Comparison of ENCODE assay signal across 21 cellular contexts in genomic region chr3:154137036-154137435, GRCh38. TPM values are rescaled to one million over a fixed set of nuclear protein-coding genes. Genes with fewer than 3 reads are reported as not detected.
DNase-seq lines count a peak whose midpoint lies in the region; ATAC-seq, FAIRE-seq and TF ChIP-seq lines count a peak whose summit lies in the region.
"Had no signal": no experiment of that assay in that cellular context is flagged by ENCODE, and none has a peak within 500 bp of the region (broad histone marks: within the 10 kb centered on the region; RNA-seq: fewer than 3 reads in every experiment).

No MANE protein-coding gene starts in this region.

- H3K4me1 ChIP-seq in liver (ENCODE audit: control insufficient read depth in 4 of 4, insufficient read depth in 4 of 4, low read length in 3 of 4) (peaks cover 12 to 87% (median 61%) of the 10 kb centered on the region in 4 donors), HepG2 (ENCODE audit: insufficient read depth, low read length) (peaks cover 23% of the 10 kb centered on the region), stomach smooth muscle (ENCODE audit: control insufficient read depth, insufficient read depth, low read length) (peaks cover 13% of the 10 kb centered on the region), testis (peaks cover 5% of the 10 kb centered on the region)
- H3K4me1 ChIP-seq: A549, SJCRH30 had no signal

- no peak for FAIRE-seq in HepG2 (lab: Jason Lieb, UNC)
- FAIRE-seq: A549, GM12891 had no signal

- 87% methylated on average over 5 of the region's 5 CpGs for WGBS in liver
- 75% methylated on average over 4 of the region's 5 CpGs for WGBS in HepG2 (ENCODE audit: low lambda C conversion rate)
- 89 to 94% methylated on average over 5 of the region's 5 CpGs for WGBS in testis, 2 donors

- H3K4me3 ChIP-seq in liver (ENCODE audit: low read depth in 1 of 3, low read length in 3 of 3): no peak overlapping the region
- no peak overlapping the region for H3K4me3 ChIP-seq in HepG2 (replicated peaks in 1 of 3; ENCODE audit: insufficient read depth in 1 of 3, low read depth in 2 of 3, low read length in 3 of 3)
- no peak overlapping the region for H3K4me3 ChIP-seq in WERI-Rb-1 (ENCODE audit: low read depth, low read length)
- H3K4me3 ChIP-seq in stomach smooth muscle (ENCODE audit: low read length in 2 of 2): no peak overlapping the region
- H3K4me3 ChIP-seq in testis: no peak overlapping the region
- H3K4me3 ChIP-seq: A549; BLaER1 treated with 17β-estradiol and CSF1 and Interleukin-3, amounts not matched to agents 10 nM and 100 nM; PC-9; SJCRH30 had no signal

- DNase-seq in HepG2 (ENCODE audit: low spot score) (no peak), NCI-H2171 treated with DMSO at 0.1 percent for 48 hours (lab: John Stamatoyannopoulos, UW) (peak; percentile 79), WERI-Rb-1 (peak; percentile 30), hippocampal formation (lab: John Stamatoyannopoulos, UW) (no peak), testis (no peak), MV-4-11 (lab: John Stamatoyannopoulos, UW) (no peak)
- DNase-seq: CD8-positive, alpha-beta memory T cell; GF-D8; GOT3; KG1; NCI-H1048; NCI-H2081; NCI-H446; PC-9; SJCRH30; T-helper 17 cell had no signal

- H4K20me1 ChIP-seq in HepG2 (ENCODE audit: insufficient read depth, low read length): no peaks in the 10 kb centered on the region
- H4K20me1 ChIP-seq: BLaER1 treated with 17β-estradiol and CSF1 and Interleukin-3, amounts not matched to agents 10 nM and 100 nM had no signal

- intact Hi-C loops in HepG2 (cut with micrococcal nuclease; ENCODE audit: unreplicated experiment): no loop called here
- intact Hi-C loops in testis (cut with DNase I; ENCODE audit: low total_unique reads): no loop called here

- BruUV-seq in HepG2 (replicated peaks; lab: Mats Ljungman, UMichigan): no TSS peak

- CTCF ChIA-PET in HepG2 (lab: Yijun Ruan, JAX; ENCODE audit: low intra/inter-chr PET ratio, low total read pairs): no interaction called here

- H3K27me3 ChIP-seq in liver (ENCODE audit: control insufficient read depth in 4 of 4, insufficient read depth in 4 of 4, low read length in 3 of 4): no peaks in the 10 kb centered on the region
- H3K27me3 ChIP-seq in HepG2 (ENCODE audit: control insufficient read depth in 1 of 2, insufficient read depth in 2 of 2, low read length in 2 of 2): no peaks in the 10 kb centered on the region
- H3K27me3 ChIP-seq in WERI-Rb-1 (ENCODE audit: insufficient read depth, low read depth, severe bottlenecking): no peaks in the 10 kb centered on the region
- H3K27me3 ChIP-seq in stomach smooth muscle (ENCODE audit: control insufficient read depth in 1 of 2, insufficient read depth in 2 of 2, low read length in 2 of 2): no peaks in the 10 kb centered on the region
- H3K27me3 ChIP-seq in testis: no peaks in the 10 kb centered on the region
- H3K27me3 ChIP-seq: BLaER1 treated with 17β-estradiol and CSF1 and Interleukin-3, amounts not matched to agents 10 nM and 100 nM; SJCRH30 had no signal

- H3K36me3 ChIP-seq in liver (ENCODE audit: control insufficient read depth in 4 of 4, insufficient read depth in 3 of 4, low read depth in 1 of 4, low read length in 3 of 4) (peaks cover 0 to 2% (median 0%) of the 10 kb centered on the region in 4 donors), HepG2 (replicated peaks in 1 of 2; ENCODE audit: control insufficient read depth in 1 of 2, insufficient read depth in 2 of 2, low read length in 2 of 2) (no peaks in the 10 kb centered on the region), WERI-Rb-1 (no peaks in the 10 kb centered on the region), stomach smooth muscle (ENCODE audit: control insufficient read depth in 2 of 2, insufficient read depth in 2 of 2, low read length in 2 of 2) (peaks cover 0 to 2% of the 10 kb centered on the region in 2 donors), testis (ENCODE audit: low read depth, missing control alignments) (no peaks in the 10 kb centered on the region)
- H3K36me3 ChIP-seq: BLaER1 treated with 17β-estradiol and CSF1 and Interleukin-3, amounts not matched to agents 10 nM and 100 nM; SJCRH30 had no signal

- no peak for TF ChIP-seq RAD21 in liver (IDR thresholded peaks at IDR 0.05)
- TF ChIP-seq RAD21 in HepG2 (CRISPR knock-in tag; IDR thresholded peaks at IDR 0.05): no peak

- H3K79me2 ChIP-seq in HepG2 (ENCODE audit: insufficient read depth, low read length): no peaks in the 10 kb centered on the region

- H3K27ac ChIP-seq in liver (ENCODE audit: low read depth in 1 of 2, low read length in 2 of 2): peak overlapping the region; percentile 31 to 54
- no peak overlapping the region for H3K27ac ChIP-seq in HepG2 (ENCODE audit: extremely low read length, insufficient read depth, low read length)
- no peak overlapping the region for H3K27ac ChIP-seq in WERI-Rb-1
- H3K27ac ChIP-seq in stomach smooth muscle (ENCODE audit: low read length): peak overlapping the region; percentile 11
- H3K27ac ChIP-seq in testis: no peak overlapping the region
- H3K27ac ChIP-seq: A549; BLaER1 treated with 17β-estradiol and CSF1 and Interleukin-3, amounts not matched to agents 10 nM and 100 nM; PC-9; SJCRH30 had no signal

- no peak overlapping the region for H3K9ac ChIP-seq in liver (ENCODE audit: low read depth in 1 of 2, low read length in 2 of 2)
- H3K9ac ChIP-seq in HepG2 (ENCODE audit: insufficient read depth, low read depth, low read length): no peak overlapping the region
- H3K9ac ChIP-seq in stomach smooth muscle (ENCODE audit: low read length in 2 of 2): no peak overlapping the region
- H3K9ac ChIP-seq: BLaER1 treated with 17β-estradiol and CSF1 and Interleukin-3, amounts not matched to agents 10 nM and 100 nM had no signal

- TF ChIP-seq EP300 in HepG2 (IDR thresholded peaks at IDR 0.05; ENCODE audit: low read depth in 2 of 2, low read length in 2 of 2) (no peak), HepG2 (CRISPR knock-in tag; IDR thresholded peaks at IDR 0.05; ENCODE audit: borderline replicate concordance) (no peak)

- H3K4me2 ChIP-seq in HepG2 (ENCODE audit: low read depth, low read length): no peak overlapping the region
- H3K4me2 ChIP-seq: A549; BLaER1 treated with 17β-estradiol and CSF1 and Interleukin-3, amounts not matched to agents 10 nM and 100 nM; PC-9 had no signal

- ATAC-seq in HepG2: no peak
- ATAC-seq: A549, T-helper 17 cell had no signal

- TF ChIP-seq CTCF in liver (IDR thresholded peaks at IDR 0.05; ENCODE audit: low read depth, low read length, missing input control) (no peak), HepG2 (CRISPR knock-in tag; IDR thresholded peaks at IDR 0.05) (no peak), WERI-Rb-1 (IDR thresholded peaks at IDR 0.05; ENCODE audit: low read depth, low read length) (no peak), testis (IDR thresholded peaks at IDR 0.05) (no peak)

- TF ChIP-seq POLR2A in HepG2 (IDR thresholded peaks at IDR 0.05; ENCODE audit: insufficient read depth in 1 of 2, low read depth in 2 of 2, low read length in 2 of 2): no peak
- no peak for TF ChIP-seq POLR2A in testis (IDR thresholded peaks at IDR 0.05)

- POLR2A ChIA-PET in HepG2 (lab: Yijun Ruan, JAX): no interaction called here

- H3K9me3 ChIP-seq in liver (ENCODE audit: control insufficient read depth in 4 of 4, low read length in 3 of 4) (no peaks in the 10 kb centered on the region), HepG2 (ENCODE audit: low read length) (no peaks in the 10 kb centered on the region), WERI-Rb-1 (ENCODE audit: severe bottlenecking) (no peaks in the 10 kb centered on the region), stomach smooth muscle (ENCODE audit: control insufficient read depth in 2 of 2, low read length in 2 of 2) (no peaks in the 10 kb centered on the region), testis (no peaks in the 10 kb centered on the region)
- H3K9me3 ChIP-seq: A549, SJCRH30 had no signal

- in situ Hi-C loops in HepG2 (cut with HindIII; ENCODE audit: extremely low pct_ligation_motif_present, low pct_unique_long_range_greater_than_20kb): no loop called here

- H2AFZ ChIP-seq in HepG2 (ENCODE audit: low read length): no peak overlapping the region
- H2AFZ ChIP-seq: PC-9 had no signal

TF ChIP-seq in liver, 16 proteins besides CTCF, POLR2A, EP300 and RAD21 (continues in another document):
- TF ChIP-seq YY1 (IDR thresholded peaks at IDR 0.05) (no peak), TAF1 (conservative IDR thresholded peaks at IDR 0.05) (no peak), JUND (IDR thresholded peaks at IDR 0.05) (no peak)

TF ChIP-seq in HepG2, 621 proteins besides CTCF, POLR2A, EP300 and RAD21 (continues in another document):
- TF ChIP-seq GTF2F1 (IDR thresholded peaks at IDR 0.05; ENCODE audit: low read length): no peak

RNA-seq across cellular contexts. Expression of gene ARHGEF26, which starts 15.8 kb away (rescaled TPM):
- 10 to 100 TPM in 1 of 2 donors, 1 to 10 TPM in 1; 1.4 to 27.9 TPM for total RNA-seq in liver
- 10 to 100 TPM; 11.6 to 25.8 TPM for polyA plus RNA-seq in liver
- 6.1 and 6.3 TPM in 2 replicates for total RNA-seq in HepG2 (2016; rRNA removed; fragmentation: Illumina TruSeq; extraction: Trizol)
- total RNA-seq in HepG2 (2016; cell fraction: cytosol; rRNA removed; fragmentation: Illumina TruSeq; extraction: Trizol; ENCODE audit: low read depth): 0.51 and 0.79 TPM in 2 replicates
- total RNA-seq in HepG2 (2016; cell fraction: insoluble cytoplasmic fraction; rRNA removed; fragmentation: Illumina TruSeq; extraction: Trizol): 5.5 and 6.0 TPM in 2 replicates
- 2.8 and 2.9 TPM in 2 replicates for total RNA-seq in HepG2 (2016; cell fraction: membrane; rRNA removed; fragmentation: Illumina TruSeq; extraction: Trizol)
- total RNA-seq in HepG2 (2016; cell fraction: nucleus; rRNA removed; fragmentation: Illumina TruSeq; extraction: Trizol): 8.2 and 10.7 TPM in 2 replicates
- 0.65 and 0.74 TPM in 2 replicates for polyA plus RNA-seq in HepG2 (2011; rRNA removed)
- polyA plus RNA-seq in HepG2 (2011; cell fraction: cytosol; rRNA removed): 0.34 and 0.35 TPM in 2 replicates
- polyA plus RNA-seq in HepG2 (2011; cell fraction: nucleus; rRNA removed): 1.5 and 1.7 TPM in 2 replicates
- polyA plus RNA-seq in HepG2 (2012): 1.1 and 1.9 TPM in 2 replicates
- polyA plus RNA-seq in HepG2 (2016; cell fraction: cytosol; fragmentation: Illumina TruSeq; extraction: Trizol; ENCODE audit: low read depth): 0.27 and 0.35 TPM in 2 replicates
- 5.6 and 6.2 TPM in 2 replicates for polyA plus RNA-seq in HepG2 (2016; cell fraction: insoluble cytoplasmic fraction; fragmentation: Illumina TruSeq; extraction: Trizol; ENCODE audit: low read depth)
- 1.2 and 1.5 TPM in 2 replicates for polyA plus RNA-seq in HepG2 (2016; cell fraction: membrane; fragmentation: Illumina TruSeq; extraction: Trizol; ENCODE audit: low read depth)
- polyA plus RNA-seq in HepG2 (2016; cell fraction: nucleus; fragmentation: Illumina TruSeq; extraction: Trizol; ENCODE audit: insufficient read depth, low read depth): 9.8 and 9.9 TPM in 2 replicates
- 0.14 and 1.3 TPM in 2 replicates for polyA minus RNA-seq in HepG2 (2011; rRNA and poly(A)+ RNA removed; ENCODE audit: low replicate concordance)
- 0.88 and 0.89 TPM in 2 replicates for polyA minus RNA-seq in HepG2 (2011; cell fraction: cytosol; rRNA and poly(A)+ RNA removed)
- polyA minus RNA-seq in HepG2 (2011; cell fraction: nucleus; rRNA and poly(A)+ RNA removed): 4.7 and 6.1 TPM in 2 replicates
- 10 to 100 TPM; 24.8 to 33.0 TPM for total RNA-seq in testis
- polyA plus RNA-seq in testis (ENCODE audit: insufficient read depth, low read depth, low replicate concordance): 14.7 TPM
- total RNA-seq: T-helper 17 cell had no signal

Comparison
In these comparisons a context has a peak if more than half of its experiments do, and no peak if none do; other contexts are left out.
1. H3K27ac ChIP-seq: peak in liver (2 of 2) and stomach smooth muscle (single experiment); none in HepG2 (single experiment), WERI-Rb-1 (single experiment) and testis (0 of 2).
2. DNase-seq: peak in NCI-H2171 treated with DMSO at 0.1 percent for 48 hours (single experiment) and WERI-Rb-1 (single experiment); none in HepG2 (single experiment), hippocampal formation (0 of 2), testis (single experiment) and MV-4-11 (single experiment).